ENCODE assay signal across 1 cellular context in genomic region chr11:113663567-113663966, GRCh38.
TF ChIP-seq lines count a peak whose summit lies in the region.

No MANE protein-coding gene starts in this region.

TF ChIP-seq in K562, 482 proteins besides CTCF, POLR2A, EP300 and RAD21 (continued from another document):
- TF ChIP-seq ZBTB9 (CRISPR knock-in tag; IDR thresholded peaks at IDR 0.05) (no peak), ZNF830 (CRISPR knock-in tag; IDR thresholded peaks at IDR 0.05) (no peak), CAMTA2 (CRISPR knock-in tag; conservative IDR thresholded peaks at IDR 0.05) (no peak), SUPT5H (IDR thresholded peaks at IDR 0.05) (no peak), MCM3 (IDR thresholded peaks at IDR 0.05) (no peak), RBM25 (IDR thresholded peaks at IDR 0.05; ENCODE audit: low read depth, low read length, severe bottlenecking) (no peak), ZNF589 (CRISPR knock-in tag; IDR thresholded peaks at IDR 0.05; ENCODE audit: low read depth) (peak; percentile 88), ZNF609 (CRISPR knock-in tag; IDR thresholded peaks at IDR 0.05; ENCODE audit: borderline replicate concordance) (no peak), GTF2B (IDR thresholded peaks at IDR 0.05; ENCODE audit: extremely low read depth, insufficient read length) (no peak), CREB5 (CRISPR knock-in tag; IDR thresholded peaks at IDR 0.05) (no peak), SMAD3 (CRISPR knock-in tag; conservative IDR thresholded peaks at IDR 0.05) (no peak), ZNF445 (CRISPR knock-in tag; IDR thresholded peaks at IDR 0.05; ENCODE audit: low read depth) (no peak), HEY1 (CRISPR knock-in tag; IDR thresholded peaks at IDR 0.05; ENCODE audit: borderline replicate concordance) (no peak)
